2 cellular contexts compared by ENCODE assay signal in genomic region chr5:149902177-149902576, GRCh38.
TF ChIP-seq lines count a peak whose summit lies in the region.

No MANE protein-coding gene starts in this region.

TF ChIP-seq in HepG2, 621 proteins besides CTCF, POLR2A, EP300 and RAD21:
- no peak for TF ChIP-seq ZNF263 (CRISPR knock-in tag; IDR thresholded peaks at IDR 0.05)
- no peak for TF ChIP-seq SRY (CRISPR knock-in tag; IDR thresholded peaks at IDR 0.05)

TF ChIP-seq in SK-N-SH treated with all-trans-retinoic acid at 6 μM for 48 hours, 23 proteins besides CTCF, POLR2A, EP300 and RAD21:
- TF ChIP-seq TOX (CRISPR knock-in tag; IDR thresholded peaks at IDR 0.05; ENCODE audit: borderline replicate concordance) (no peak), CSDC2 (CRISPR knock-in tag; IDR thresholded peaks at IDR 0.05) (no peak), ESRRG (CRISPR knock-in tag; IDR thresholded peaks at IDR 0.05) (no peak)
